25 cellular contexts compared by ENCODE assay signal in genomic region chr19:20233105-20233504, GRCh38.
"Had no signal": no experiment of that assay in that cellular context is flagged by ENCODE, and none has a peak within 500 bp of the region (broad histone marks: within the 10 kb centered on the region; RNA-seq: fewer than 3 reads in every experiment).

No MANE protein-coding gene starts in this region.

- FAIRE-seq: kidney, small intestine, TTC549 had no signal

- H3K27me3 ChIP-seq: neutrophil, testis, upper lobe of right lung had no signal

- ATAC-seq: activated T-helper 17 cell treated with anti-CD3 and anti-CD28 coated beads, Interleukin-2, amount 50 U/mL, for 72 hours; left lobe of liver; sciatic nerve; stimulated activated naive B cell treated with anti-CD40 and anti-IgM and Interleukin-4, amounts not matched to agents 10 μg/mL and 1 μg/mL and 100 μg/mL, for 72 hours; upper lobe of right lung had no signal

- H3K4me3 ChIP-seq: lung, SK-N-MC, testis, upper lobe of right lung had no signal

- H3K36me3 ChIP-seq: neutrophil, upper lobe of right lung, WERI-Rb-1 had no signal

- H3K27ac ChIP-seq: epithelial cell of prostate, neutrophil, SK-N-MC, testis, upper lobe of right lung, WERI-Rb-1 had no signal

- DNase-seq: activated CD4-positive, alpha-beta T cell treated with anti-CD3 and anti-CD28 coated beads for 1 hour; activated CD4-positive, alpha-beta T cell treated with anti-CD3 and anti-CD28 coated beads, Interleukin-2, amount 50 U/mL, for 1 hour; activated naive CD4-positive, alpha-beta T cell treated with Interleukin-2 at 50 U/mL for 16 hours; activated naive CD8-positive, alpha-beta T cell treated with anti-CD3 and anti-CD28 coated beads, Interleukin-2, amount 10 ng/mL, durations not matched to agents 7 days and 5 days; activated T-cell treated with anti-CD3 and anti-CD28 coated beads, Interleukin-2, amount 50 U/mL, for 24 hours; amygdala; cerebellar nuclear complex; cortex of kidney; kidney; small intestine; stimulated activated CD4-positive, alpha-beta T cell treated with anti-CD3 and anti-CD28 coated beads, Interleukin-15, amount 100 ng/mL, for 24 hours; stimulated activated CD8-positive, alpha-beta memory T cell treated with anti-CD3 and anti-CD28 coated beads, Interleukin-4, amount 100 ng/mL, for 48 hours; stimulated activated naive B cell treated with anti-CD40 and anti-IgM and Interleukin-4, amounts not matched to agents 10 μg/mL and 1 μg/mL and 100 μg/mL, for 72 hours; T-helper 2 cell; testis; upper lobe of right lung; WERI-Rb-1 had no signal

- H3K4me1 ChIP-seq: testis had no signal

- H3K9me3 ChIP-seq: testis had no signal
